ENCODE assay signal across 15 cellular contexts in genomic region chr5:74672215-74672877, GRCh38.
"Had no signal": no experiment of that assay in that cellular context is flagged by ENCODE, and none has a peak within 500 bp of the region (broad histone marks: within the 10 kb centered on the region; RNA-seq: fewer than 3 reads in every experiment).

No MANE protein-coding gene starts in this region.

- ATAC-seq: activated CD8-positive, alpha-beta T cell treated with anti-CD3 and anti-CD28 coated beads, Interleukin-2, amount 10 ng/mL, durations not matched to agents 7 days and 5 days had no signal

- H3K27ac ChIP-seq: foreskin keratinocyte, left lung, prostate gland, suprapubic skin had no signal

- DNase-seq: activated CD4-positive, alpha-beta T cell treated with anti-CD3 and anti-CD28 coated beads, Interleukin-2, amount 10 ng/mL, durations not matched to agents 7 days and 5 days; activated CD4-positive, CD25-positive, alpha-beta regulatory T cell; activated CD8-positive, alpha-beta T cell treated with anti-CD3 and anti-CD28 coated beads, Interleukin-2, amount 10 ng/mL, durations not matched to agents 7 days and 5 days; activated effector memory CD4-positive, alpha-beta T cell treated with Interleukin-2 at 50 U/mL for 16 hours; activated naive CD4-positive, alpha-beta T cell treated with anti-CD3 and anti-CD28 coated beads, Interleukin-2, amount 10 ng/mL, durations not matched to agents 7 days and 5 days; activated T-cell treated with anti-CD3 and anti-CD28 coated beads, Interleukin-2, amount 50 U/mL, for 48 hours; foreskin keratinocyte; kidney; left lung; naive B cell; right cardiac atrium; T-helper 1 cell; T-helper 9 cell had no signal
